Comparison of ENCODE assay signal across 18 cellular contexts in genomic region chr6:41562633-41562975, GRCh38. TPM values are rescaled to one million over a fixed set of nuclear protein-coding genes. Genes with fewer than 3 reads are reported as not detected.
DNase-seq lines count a peak whose midpoint lies in the region; ATAC-seq and TF ChIP-seq lines count a peak whose summit lies in the region.
"Had no signal": no experiment of that assay in that cellular context is flagged by ENCODE, and none has a peak within 500 bp of the region (broad histone marks: within the 10 kb centered on the region; RNA-seq: fewer than 3 reads in every experiment).

No MANE protein-coding gene starts in this region.

- intact Hi-C loops in aorta (cut with DNase I), result no loop called here

- no peak overlapping the region for H3K23ac ChIP-seq in H9 (ENCODE audit: insufficient read length, low read depth, low read length)
- no peak overlapping the region for H3K23ac ChIP-seq in neuronal stem cell (ENCODE audit: low read depth, low read length, poor library complexity)

- peaks cover 8% of the 10 kb centered on the region for H3K23me2 ChIP-seq in H9 (ENCODE audit: insufficient read length, low read depth, low read length, poor library complexity, severe bottlenecking)

- H2BK120ac ChIP-seq in H9 (ENCODE audit: low read depth, low read length, poor library complexity, severe bottlenecking) (no peak overlapping the region), neuronal stem cell (ENCODE audit: low read depth, low read length) (no peak overlapping the region)

- H3K4me1 ChIP-seq in H9 (ENCODE audit: insufficient read depth, low read length), result peaks cover 12% of the 10 kb centered on the region
- H3K4me1 ChIP-seq in iPS-20b (ENCODE audit: insufficient read depth, low read length), result peaks cover 36% of the 10 kb centered on the region
- H3K4me1 ChIP-seq in neuronal stem cell (ENCODE audit: control insufficient read depth in 2 of 2, insufficient read depth in 1 of 2, low read depth in 1 of 2, low read length in 2 of 2), result peaks cover 20 to 26% of the 10 kb centered on the region in 2 donors
- no peaks in the 10 kb centered on the region for H3K4me1 ChIP-seq in aorta (ENCODE audit: control insufficient read depth in 1 of 2, insufficient read depth in 2 of 2, low read length in 2 of 2)

- no peak for DNase-seq in H9
- peak; percentile 94 to 95 for DNase-seq in NCI-H526 (lab: John Stamatoyannopoulos, UW)
- DNase-seq in neuronal stem cell (ENCODE audit: low spot score), result no peak
- DNase-seq in HuH-7 (ENCODE audit: low spot score), result no peak
- no peak for DNase-seq in aorta
- DNase-seq: activated CD4-positive, alpha-beta T cell treated with anti-CD3 and anti-CD28 coated beads for 36 hours; COR-L47; hippocampal formation; midbrain; MM.1S had no signal

- H3K4me3 Mint-ChIP-seq in H9, result peak overlapping the region; percentile 16 to 28; a peak in 3 of 5 replicates
- H3K4me3 Mint-ChIP-seq: activated CD4-positive, alpha-beta T cell treated with anti-CD3 and anti-CD28 coated beads for 36 hours; dendritic cell treated with granulocyte-macrophage colony-stimulating factor and Interleukin-4, amounts not matched to agents 40 ng/mL and 50 ng/mL, for 4 days; stimulated activated memory B cell treated with anti-CD40 and anti-IgM and Interleukin-4, amounts not matched to agents 10 μg/mL and 1 μg/mL and 100 μg/mL, for 72 hours had no signal

- H3K36me3 Mint-ChIP-seq in H9 (ENCODE audit: insufficient read depth in 1 of 3, low read depth in 3 of 3), result peaks cover 9 to 30% (median 28%) of the 10 kb centered on the region in 3 experiments; a peak in 6 of 7 replicates

- H2BK15ac ChIP-seq in H9 (ENCODE audit: low read depth, low read length) (no peak overlapping the region), neuronal stem cell (ENCODE audit: low read length) (no peak overlapping the region)

- H3K9me3 ChIP-seq in H9 (ENCODE audit: control insufficient read depth, low read depth, low read length) (no peaks in the 10 kb centered on the region), iPS-20b (ENCODE audit: insufficient read depth, low read depth, low read length) (no peaks in the 10 kb centered on the region), neuronal stem cell (replicated peaks in 1 of 2; ENCODE audit: control insufficient read depth in 2 of 2, insufficient read depth in 1 of 2, low read depth in 1 of 2, low read length in 2 of 2) (no peaks in the 10 kb centered on the region), aorta (ENCODE audit: control insufficient read depth, low read length) (no peaks in the 10 kb centered on the region)
- H3K9me3 ChIP-seq: right atrium auricular region, thoracic aorta had no signal

- no peak overlapping the region for H3T11ph ChIP-seq in H9 (ENCODE audit: low read length)

- H3K4ac ChIP-seq in H9 (ENCODE audit: low read depth, low read length) (no peak overlapping the region), neuronal stem cell (ENCODE audit: low read length) (no peak overlapping the region)

- peaks cover 47% of the 10 kb centered on the region for H3K27me3 Mint-ChIP-seq in H9 (ENCODE audit: low read depth)
- H3K27me3 Mint-ChIP-seq: activated CD4-positive, alpha-beta T cell treated with anti-CD3 and anti-CD28 coated beads for 36 hours; stimulated activated memory B cell treated with anti-CD40 and anti-IgM and Interleukin-4, amounts not matched to agents 10 μg/mL and 1 μg/mL and 100 μg/mL, for 72 hours had no signal

- peak overlapping the region; percentile 78; the same call in 1 of the 2 replicates for H3K4me3 ChIP-seq in iPS-20b (ENCODE audit: low read length)
- no peak overlapping the region for H3K4me3 ChIP-seq in neuronal stem cell (ENCODE audit: low read length in 2 of 2)
- H3K4me3 ChIP-seq in aorta (ENCODE audit: low read length in 2 of 2), result no peak overlapping the region
- H3K4me3 ChIP-seq: right atrium auricular region, thoracic aorta had no signal

- peak overlapping the region; percentile 27 for H3K18ac ChIP-seq in H9 (ENCODE audit: insufficient read length, low read depth, low read length)
- H3K18ac ChIP-seq in neuronal stem cell (ENCODE audit: low read length), result peak overlapping the region; percentile 72

- H4K5ac ChIP-seq in H9 (ENCODE audit: insufficient read length, low read depth, low read length), result no peak overlapping the region

- H3K14ac ChIP-seq in H9 (ENCODE audit: insufficient read depth, low read length) (peak overlapping the region; percentile 58; the same call in 1 of the 2 replicates), neuronal stem cell (ENCODE audit: low read length) (no peak overlapping the region)

- H3K27me3 ChIP-seq in H9 (ENCODE audit: insufficient read depth, low read length), result no peaks in the 10 kb centered on the region; the same call in 1 of the 2 replicates
- peaks cover 25% of the 10 kb centered on the region for H3K27me3 ChIP-seq in iPS-20b (ENCODE audit: insufficient read depth, low read length)
- H3K27me3 ChIP-seq in neuronal stem cell (ENCODE audit: control insufficient read depth in 3 of 3, insufficient read depth in 3 of 3, low read depth in 1 of 3, low read length in 3 of 3), result no peaks in the 10 kb centered on the region
- H3K27me3 ChIP-seq in aorta (ENCODE audit: control insufficient read depth in 1 of 2, insufficient read depth in 2 of 2, low read length in 1 of 2), result no peaks in the 10 kb centered on the region
- H3K27me3 ChIP-seq: right atrium auricular region had no signal

- H2BK5ac ChIP-seq in H9 (ENCODE audit: insufficient read length, low read length), result no peak overlapping the region
- H2BK5ac ChIP-seq in neuronal stem cell (ENCODE audit: low read length), result no peak overlapping the region

- H3K9ac ChIP-seq in H9 (ENCODE audit: extremely low read depth, insufficient read length, low read length) (no peak overlapping the region), iPS-20b (ENCODE audit: low read depth, low read length) (peak overlapping the region; percentile 75; the same call in 1 of the 2 replicates), neuronal stem cell (ENCODE audit: low read depth, low read length, poor library complexity) (no peak overlapping the region)

- H4K91ac ChIP-seq in H9 (ENCODE audit: insufficient read length, low read depth, low read length) (no peak overlapping the region), neuronal stem cell (ENCODE audit: low read depth, low read length, poor library complexity) (no peak overlapping the region)

- no peaks in the 10 kb centered on the region for H3K9me3 Mint-ChIP-seq in H9
- H3K9me3 Mint-ChIP-seq: activated T-helper 2 cell treated with anti-CD3 and anti-CD28 coated beads, Interferon-gamma antibody, Interleukin-2, Interleukin-4, amounts not matched to agents 10 μg/mL and 5 μg/mL and 100 μg/mL, durations not matched to agents 14 hours and 24 hours and 36 hours; dendritic cell treated with granulocyte-macrophage colony-stimulating factor and Interleukin-4, amounts not matched to agents 40 ng/mL and 50 ng/mL, for 4 days; stimulated activated memory B cell treated with anti-CD40 and anti-IgM and Interleukin-4, amounts not matched to agents 10 μg/mL and 1 μg/mL and 100 μg/mL, for 72 hours had no signal

- H3K79me1 ChIP-seq in H9 (ENCODE audit: insufficient read depth, low read depth, low read length, poor library complexity, severe bottlenecking) (no peaks in the 10 kb centered on the region), neuronal stem cell (ENCODE audit: low read depth, low read length) (peaks cover 9% of the 10 kb centered on the region)

- TF ChIP-seq CTCF in H9 (conservative IDR thresholded peaks at IDR 0.05), result no peak

- peak overlapping the region; percentile 27 for H3K4me2 ChIP-seq in H9 (ENCODE audit: insufficient read depth, insufficient read length, low read length)
- no peak overlapping the region for H3K4me2 ChIP-seq in neuronal stem cell (ENCODE audit: insufficient read depth, low read length, poor library complexity, severe bottlenecking)

- no peak overlapping the region for H4K8ac ChIP-seq in H9 (replicated peaks; ENCODE audit: insufficient read length, low read depth, low read length)
- H4K8ac ChIP-seq in neuronal stem cell (ENCODE audit: low read depth, low read length), result no peak overlapping the region

- H3K56ac ChIP-seq in H9 (ENCODE audit: insufficient read length, low read depth, low read length), result no peak overlapping the region

- H3K4me1 Mint-ChIP-seq in H9, result peaks cover 43 to 51% of the 10 kb centered on the region in 2 experiments

- H4K20me1 ChIP-seq in H9 (ENCODE audit: control insufficient read depth, insufficient read depth, insufficient read length), result no peaks in the 10 kb centered on the region

- no peak overlapping the region for H3K27ac ChIP-seq in H9 (ENCODE audit: insufficient read length, low read depth, low read length)
- H3K27ac ChIP-seq in iPS-20b (ENCODE audit: low read length), result peak overlapping the region; percentile 94
- H3K27ac ChIP-seq in neuronal stem cell (replicated peaks; ENCODE audit: low read length), result no peak overlapping the region
- no peak overlapping the region for H3K27ac ChIP-seq in aorta (ENCODE audit: low read depth in 1 of 2, low read length in 2 of 2)
- H3K27ac ChIP-seq: right atrium auricular region, RWPE1, thoracic aorta had no signal

- H2AFZ ChIP-seq in H9 (ENCODE audit: low read length) (no peak overlapping the region), neuronal stem cell (ENCODE audit: low read length) (no peak overlapping the region)

- ATAC-seq in aorta (ENCODE audit: low FRiP score), result no peak
- no peak for ATAC-seq in HG03520 (IDR thresholded peaks at IDR 0.05; ENCODE audit: unreplicated experiment)
- ATAC-seq: activated CD4-positive, alpha-beta T cell treated with anti-CD3 and anti-CD28 coated beads for 36 hours; stimulated activated memory B cell treated with anti-CD40 and anti-IgM and Interleukin-4, amounts not matched to agents 10 μg/mL and 1 μg/mL and 100 μg/mL, for 72 hours had no signal

- H2AK5ac ChIP-seq in H9 (ENCODE audit: insufficient read length, low read length) (no peak overlapping the region), neuronal stem cell (ENCODE audit: low read depth, low read length) (peak overlapping the region; percentile 12)

- no CpG with 5 or more reads among the region's 1 CpG for WGBS in H9 (ENCODE audit: extremely low coverage, insufficient read length, low lambda C conversion rate)
- WGBS in neuronal stem cell (ENCODE audit: extremely low coverage in 2 of 2, insufficient read length in 2 of 2, insufficient replicate concordance in 1 of 2), 2 donors, result no CpG with 5 or more reads among the region's 1 CpG
- WGBS in aorta, 2 donors, result 100% methylated on average over 1 of the region's 1 CpG

- H3K36me3 ChIP-seq in iPS-20b (ENCODE audit: insufficient read depth, low read depth, low read length), result peaks cover 19% of the 10 kb centered on the region; the same call in 1 of the 2 replicates
- H3K36me3 ChIP-seq in neuronal stem cell (replicated peaks in 1 of 2; ENCODE audit: control insufficient read depth in 2 of 2, insufficient read depth in 2 of 2, low read length in 2 of 2), result peaks cover 21 to 92% of the 10 kb centered on the region in 2 donors
- peaks cover 0 to 8% of the 10 kb centered on the region in 2 donors for H3K36me3 ChIP-seq in aorta (ENCODE audit: control insufficient read depth in 1 of 2, insufficient read depth in 2 of 2, low read length in 1 of 2)

- no peak overlapping the region for H2BK12ac ChIP-seq in H9 (ENCODE audit: insufficient read length, low read depth, low read length)
- H2BK12ac ChIP-seq in neuronal stem cell (ENCODE audit: low read length), result no peak overlapping the region

- no peaks in the 10 kb centered on the region; the same call in 1 of the 2 replicates for H3K79me2 ChIP-seq in H9 (ENCODE audit: insufficient read depth, low read length)

- no peak overlapping the region for H2BK20ac ChIP-seq in H9 (ENCODE audit: low read depth, low read length, poor library complexity, severe bottlenecking)

- H3K27ac Mint-ChIP-seq in H9, result peak overlapping the region in 2 of 3 experiments; percentile 9 to 93; a peak in 5 of 7 replicates
- H3K27ac Mint-ChIP-seq: activated CD4-positive, alpha-beta T cell treated with anti-CD3 and anti-CD28 coated beads for 36 hours; activated T-helper 2 cell treated with anti-CD3 and anti-CD28 coated beads, Interferon-gamma antibody, Interleukin-2, Interleukin-4, amounts not matched to agents 10 μg/mL and 5 μg/mL and 100 μg/mL, durations not matched to agents 14 hours and 24 hours and 36 hours; dendritic cell treated with granulocyte-macrophage colony-stimulating factor and Interleukin-4, amounts not matched to agents 40 ng/mL and 50 ng/mL, for 4 days; stimulated activated memory B cell treated with anti-CD40 and anti-IgM and Interleukin-4, amounts not matched to agents 10 μg/mL and 1 μg/mL and 100 μg/mL, for 72 hours had no signal

RNA-seq across cellular contexts. Expression of gene FOXP4, which starts 16.4 kb away (rescaled TPM):
- total RNA-seq in H9 (2021) (18.2 and 19.0 TPM in 2 replicates), aorta (10 to 100 TPM; 31.6 to 36.2 TPM)
- 43.1 TPM for polyA plus RNA-seq in neuronal stem cell (2013, experiment 1 of 2)
- polyA plus RNA-seq in neuronal stem cell (2013, experiment 2 of 2), result 44.6 TPM
- 10 to 100 TPM in 1 of 2 donors, 1 to 10 TPM in 1; 9.1 to 11.3 TPM for polyA plus RNA-seq in aorta

Comparison
In these comparisons a context has a peak if more than half of its experiments do, and no peak if none do; other contexts are left out.
1. DNase-seq: peak in NCI-H526 (2 of 2); none in H9 (single experiment), neuronal stem cell (single experiment), HuH-7 (single experiment) and aorta (0 of 2).